1 cellular context compared by ENCODE assay signal in genomic region chr9:26172301-26172700, GRCh38.
TF ChIP-seq lines count a peak whose summit lies in the region.

No MANE protein-coding gene starts in this region.

TF ChIP-seq in WTC11, 78 proteins besides CTCF, POLR2A, EP300 and RAD21 (continued from another document):
- no peak for TF ChIP-seq IRF2 (CRISPR knock-in tag; IDR thresholded peaks at IDR 0.05; ENCODE audit: borderline replicate concordance, low read depth)
- no peak for TF ChIP-seq ZBTB21 (CRISPR knock-in tag; IDR thresholded peaks at IDR 0.05; ENCODE audit: borderline replicate concordance)
- no peak for TF ChIP-seq JAZF1 (CRISPR knock-in tag; IDR thresholded peaks at IDR 0.05)
- no peak for TF ChIP-seq NFYB (CRISPR knock-in tag; conservative IDR thresholded peaks at IDR 0.05; ENCODE audit: low read depth)
- TF ChIP-seq EMX1 (CRISPR knock-in tag; IDR thresholded peaks at IDR 0.05), result no peak
- no peak for TF ChIP-seq FOXP4 (CRISPR knock-in tag; IDR thresholded peaks at IDR 0.05)
